Comparison of ENCODE assay signal across 20 cellular contexts in genomic region chr1:8174807-8175206, GRCh38.
DNase-seq lines count a peak whose midpoint lies in the region; ATAC-seq and TF ChIP-seq lines count a peak whose summit lies in the region.
"Had no signal": no experiment of that assay in that cellular context is flagged by ENCODE, and none has a peak within 500 bp of the region (broad histone marks: within the 10 kb centered on the region; RNA-seq: fewer than 3 reads in every experiment).

No MANE protein-coding gene starts in this region.

- H3K9me3 ChIP-seq in breast epithelium (peaks cover 9 to 15% of the 10 kb centered on the region in 2 donors), duodenal mucosa (ENCODE audit: control insufficient read depth in 1 of 2, low read length in 2 of 2) (peaks cover 9% of the 10 kb centered on the region in 2 donors), lung (ENCODE audit: control insufficient read depth in 2 of 2, insufficient read depth in 1 of 2, low read length in 1 of 2) (peaks cover 4 to 7% of the 10 kb centered on the region in 2 donors), vagina (peaks cover 6% of the 10 kb centered on the region)
- H3K9me3 ChIP-seq in effector memory CD4-positive, alpha-beta T cell (ENCODE audit: control insufficient read depth, low read length): peaks cover 3% of the 10 kb centered on the region

- no peak overlapping the region for H3K4me3 ChIP-seq in breast epithelium
- no peak overlapping the region for H3K4me3 ChIP-seq in duodenal mucosa (ENCODE audit: low read depth in 1 of 2, low read length in 2 of 2)
- no peak overlapping the region for H3K4me3 ChIP-seq in lung
- no peak overlapping the region for H3K4me3 ChIP-seq in vagina
- no peak overlapping the region for H3K4me3 ChIP-seq in effector memory CD4-positive, alpha-beta T cell (ENCODE audit: insufficient read depth, low read depth, low read length, poor library complexity, severe bottlenecking)
- H3K4me3 ChIP-seq: BLaER1 treated with 17β-estradiol and CSF1 and Interleukin-3, amounts not matched to agents 10 nM and 100 nM; cardiac muscle cell had no signal

- TF ChIP-seq POLR2A in breast epithelium (IDR thresholded peaks at IDR 0.05): no peak
- no peak for TF ChIP-seq POLR2A in vagina (IDR thresholded peaks at IDR 0.05)

- peak overlapping the region; percentile 93 for H3K27ac Mint-ChIP-seq in MCF 10A (ENCODE audit: low read depth, unreplicated experiment)
- H3K27ac Mint-ChIP-seq: activated CD4-positive, alpha-beta T cell treated with anti-CD3 and anti-CD28 coated beads, Interleukin-2, amount 10 ng/mL, durations not matched to agents 7 days and 5 days; natural killer cell had no signal

- ATAC-seq in lung (ENCODE audit: insufficient read depth, low FRiP score) (no peak), HG03175 (IDR thresholded peaks at IDR 0.05; ENCODE audit: unreplicated experiment) (no peak)
- ATAC-seq: natural killer cell; stimulated activated naive CD8-positive, alpha-beta T cell treated with anti-CD3 and anti-CD28 coated beads, Interleukin-15, Interleukin-2, amounts not matched to agents 100 U/mL and 50 U/mL, for 24 hours had no signal

- POLR2A ChIA-PET in MCF 10A (lab: Yijun Ruan, JAX): interaction anchor here (0.6 to 2.0 kb wide), 19 partner anchors 9 to 151 kb away, joined by 3 to 30 read pairs (median 4); no protein-coding TSS in a partner anchor

- H3K36me3 ChIP-seq in breast epithelium (no peaks in the 10 kb centered on the region), duodenal mucosa (ENCODE audit: control insufficient read depth in 1 of 2, insufficient read depth in 2 of 2, low read length in 2 of 2) (no peaks in the 10 kb centered on the region), lung (ENCODE audit: control insufficient read depth in 2 of 2, insufficient read depth in 2 of 2, low read length in 2 of 2) (no peaks in the 10 kb centered on the region), vagina (no peaks in the 10 kb centered on the region)
- no peaks in the 10 kb centered on the region for H3K36me3 ChIP-seq in effector memory CD4-positive, alpha-beta T cell (ENCODE audit: control insufficient read depth, insufficient read depth, low read length)
- H3K36me3 ChIP-seq: cardiac muscle cell had no signal

- intact Hi-C loops in MCF 10A (cut with micrococcal nuclease): no loop called here
- intact Hi-C loops in breast epithelium (cut with DNase I; ENCODE audit: low total_unique reads): no loop called here
- intact Hi-C loops in vagina (cut with DNase I): no loop called here

- H3K4me1 ChIP-seq in breast epithelium (peaks cover under 1 to 7% of the 10 kb centered on the region in 2 donors), duodenal mucosa (ENCODE audit: control insufficient read depth in 1 of 2, insufficient read depth in 2 of 2, low read length in 2 of 2) (peaks cover 7 to 9% of the 10 kb centered on the region in 2 donors), lung (ENCODE audit: control insufficient read depth in 2 of 2, insufficient read depth in 2 of 2, low read length in 2 of 2) (peaks cover 0 to 5% of the 10 kb centered on the region in 2 donors), vagina (peaks cover 21% of the 10 kb centered on the region)
- H3K4me1 ChIP-seq in effector memory CD4-positive, alpha-beta T cell (ENCODE audit: control insufficient read depth, insufficient read depth, low read length, poor library complexity, severe bottlenecking): peaks cover 4% of the 10 kb centered on the region

- no peaks in the 10 kb centered on the region for H3K36me3 Mint-ChIP-seq in MCF 10A (ENCODE audit: insufficient read depth, unreplicated experiment)

- H3K4me3 Mint-ChIP-seq in MCF 10A (ENCODE audit: unreplicated experiment): no peak overlapping the region
- H3K4me3 Mint-ChIP-seq: activated CD4-positive, alpha-beta T cell treated with anti-CD3 and anti-CD28 coated beads, Interleukin-2, amount 10 ng/mL, durations not matched to agents 7 days and 5 days; natural killer cell had no signal

- CTCF ChIA-PET in MCF 10A (lab: Yijun Ruan, JAX): interaction anchor here (1.1 kb wide), 1 partner anchor 20 kb away, joined by 3 read pairs; no protein-coding TSS in a partner anchor

- H3K9me3 Mint-ChIP-seq in MCF 10A (ENCODE audit: unreplicated experiment): no peaks in the 10 kb centered on the region

- no peaks in the 10 kb centered on the region for H3K27me3 ChIP-seq in breast epithelium
- H3K27me3 ChIP-seq in duodenal mucosa (ENCODE audit: control insufficient read depth in 1 of 2, insufficient read depth in 2 of 2, low read length in 2 of 2): no peaks in the 10 kb centered on the region
- no peaks in the 10 kb centered on the region for H3K27me3 ChIP-seq in lung (ENCODE audit: control insufficient read depth, insufficient read depth)
- H3K27me3 ChIP-seq in vagina: no peaks in the 10 kb centered on the region
- H3K27me3 ChIP-seq in effector memory CD4-positive, alpha-beta T cell (replicated peaks; ENCODE audit: control insufficient read depth, insufficient read depth, low read length, poor library complexity, severe bottlenecking): no peaks in the 10 kb centered on the region
- H3K27me3 ChIP-seq: BLaER1 treated with 17β-estradiol and CSF1 and Interleukin-3, amounts not matched to agents 10 nM and 100 nM; cardiac muscle cell had no signal

- H3K4me1 Mint-ChIP-seq in MCF 10A (ENCODE audit: insufficient read depth, unreplicated experiment): peaks cover 14% of the 10 kb centered on the region

- H3K9ac ChIP-seq in duodenal mucosa (ENCODE audit: low read depth in 1 of 2, low read length in 2 of 2): no peak overlapping the region
- H3K9ac ChIP-seq: BLaER1 treated with 17β-estradiol and CSF1 and Interleukin-3, amounts not matched to agents 10 nM and 100 nM had no signal

- no peaks in the 10 kb centered on the region for H3K27me3 Mint-ChIP-seq in MCF 10A (ENCODE audit: insufficient read depth, unreplicated experiment)

- TF ChIP-seq CTCF in MCF 10A (IDR thresholded peaks at IDR 0.05; ENCODE audit: unreplicated experiment) (no peak), breast epithelium (IDR thresholded peaks at IDR 0.05) (no peak), lung (IDR thresholded peaks at IDR 0.05; ENCODE audit: control extremely low read depth, extremely low read depth) (no peak), vagina (IDR thresholded peaks at IDR 0.05) (no peak)

- DNase-seq in MCF 10A (ENCODE audit: unreplicated experiment) (peak; percentile 75), breast epithelium (ENCODE audit: low spot score in 2 of 2) (no peak), lung (ENCODE audit: low spot score) (peak; percentile 44), vagina (ENCODE audit: extremely low spot score in 2 of 2) (no peak)
- DNase-seq in effector memory CD4-positive, alpha-beta T cell: no peak
- no peak for DNase-seq in activated naive CD4-positive, alpha-beta T cell treated with Interleukin-2 at 50 U/mL for 16 hours
- DNase-seq: activated CD4-positive, alpha-beta T cell treated with anti-CD3 and anti-CD28 coated beads, Interleukin-2, amount 10 ng/mL, durations not matched to agents 7 days and 5 days; activated CD8-positive, alpha-beta memory T cell treated with anti-CD3 and anti-CD28 coated beads, Interleukin-2, amount 50 U/mL, for 4 hours; GDM1; GOT3; MM.1S; natural killer cell; NCI-H1930; NCI-H524 treated with DMSO at 0.1 percent for 48 hours; stimulated activated CD4-positive, alpha-beta T cell treated with anti-CD3 and anti-CD28 coated beads, Interleukin-2, amount 100 ng/mL, for 24 hours; stimulated activated naive CD8-positive, alpha-beta T cell treated with anti-CD3 and anti-CD28 coated beads, Interleukin-15, Interleukin-2, amounts not matched to agents 100 U/mL and 50 U/mL, for 24 hours had no signal

- 71 to 83% methylated on average over 5 of the region's 5 CpGs for WGBS in lung, 2 donors

- TSS peak; percentile 85 for BruUV-seq in MCF 10A (replicated peaks; lab: Mats Ljungman, UMichigan)

- H3K27ac ChIP-seq in breast epithelium (no peak overlapping the region), duodenal mucosa (ENCODE audit: low read depth, low read length) (peak overlapping the region; percentile 54), lung (ENCODE audit: low read depth in 1 of 2, low read length in 1 of 2) (no peak overlapping the region), vagina (peak overlapping the region; percentile 37)
- no peak overlapping the region for H3K27ac ChIP-seq in effector memory CD4-positive, alpha-beta T cell (ENCODE audit: insufficient read depth, low read length, poor library complexity, severe bottlenecking)
- H3K27ac ChIP-seq: BLaER1 treated with 17β-estradiol and CSF1 and Interleukin-3, amounts not matched to agents 10 nM and 100 nM; cardiac muscle cell had no signal

Comparison
In these comparisons a context has a peak if more than half of its experiments do, and no peak if none do; other contexts are left out.
1. DNase-seq: peak in MCF 10A (single experiment) and lung (single experiment); none in breast epithelium (0 of 2), vagina (0 of 2), effector memory CD4-positive, alpha-beta T cell (0 of 3) and activated naive CD4-positive, alpha-beta T cell treated with Interleukin-2 at 50 U/mL for 16 hours (single experiment).
2. H3K27ac ChIP-seq: peak in duodenal mucosa (single experiment) and vagina (single experiment); none in breast epithelium (0 of 2), lung (0 of 2) and effector memory CD4-positive, alpha-beta T cell (single experiment).